In the genomic region with DNA sequence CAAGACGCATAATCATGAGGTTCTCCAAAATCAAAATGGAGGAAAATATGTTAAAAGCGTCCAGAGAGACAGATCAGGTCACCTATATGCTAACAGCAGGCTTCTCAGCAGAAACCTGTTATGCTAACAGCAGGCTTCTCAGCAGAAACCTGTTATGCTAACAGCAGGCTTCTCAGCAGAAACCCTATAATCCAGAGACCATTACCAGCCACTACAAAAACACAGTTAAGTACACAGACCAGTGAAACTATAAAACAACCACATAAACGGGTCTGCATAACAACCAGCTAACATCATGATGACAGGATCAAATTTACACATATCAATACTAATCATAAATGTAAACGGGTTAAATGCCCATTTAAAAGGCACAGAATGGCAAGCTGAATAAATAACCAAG, we compare ENCODE assay signal across 16 cellular contexts.
DNase-seq lines count a peak whose midpoint lies in the region; ATAC-seq and TF ChIP-seq lines count a peak whose summit lies in the region.
"Had no signal": no experiment of that assay in that cellular context is flagged by ENCODE, and none has a peak within 500 bp of the region (broad histone marks: within the 10 kb centered on the region; RNA-seq: fewer than 3 reads in every experiment).

No MANE protein-coding gene starts in this region.

- DNase-seq in HEK293T (ENCODE audit: extremely low spot score) (peak; percentile 4), NCI-H2081 (lab: John Stamatoyannopoulos, UW) (peak; percentile 81 to 96), NCI-H69 (lab: John Stamatoyannopoulos, UW) (peak; percentile 88), glutamatergic neuron (no peak), HFFc6 (no peak), GM10266 (ENCODE audit: extremely low spot score) (no peak)
- DNase-seq: ACHN; activated naive CD4-positive, alpha-beta T cell; activated T-cell treated with anti-CD3 and anti-CD28 coated beads, Interleukin-2, amount 50 U/mL, for 48 hours; NCI-H187; pancreas; substantia nigra had no signal

- H3K9me3 Mint-ChIP-seq in glutamatergic neuron (ENCODE audit: unreplicated experiment) (peaks cover 7% of the 10 kb centered on the region), HFFc6 (peaks cover 40% of the 10 kb centered on the region)

- POLR2A ChIA-PET in HEK293T (lab: Yijun Ruan, JAX), result no interaction called here

- H3K36me3 Mint-ChIP-seq in glutamatergic neuron (ENCODE audit: unreplicated experiment), result no peaks in the 10 kb centered on the region
- no peaks in the 10 kb centered on the region for H3K36me3 Mint-ChIP-seq in HFFc6 (ENCODE audit: low read depth)
- H3K36me3 Mint-ChIP-seq: brain, IgD-negative memory B cell had no signal

- ATAC-seq in GM19351 (IDR thresholded peaks at IDR 0.05; ENCODE audit: unreplicated experiment), result no peak
- ATAC-seq: natural killer cell treated with Interleukin-12 subunit alpha and Interleukin-12 subunit beta and Interleukin-15 and Interleukin-18, amount 100 ng/mL, for 72 hours; pancreas had no signal

- H3K4me3 Mint-ChIP-seq in glutamatergic neuron (ENCODE audit: unreplicated experiment) (no peak overlapping the region), HFFc6 (no peak overlapping the region)
- H3K4me3 Mint-ChIP-seq: brain; IgD-negative memory B cell; natural killer cell treated with Interleukin-12 subunit alpha and Interleukin-12 subunit beta and Interleukin-15 and Interleukin-18, amount 100 ng/mL, for 72 hours had no signal

- TF ChIP-seq CTCF in glutamatergic neuron (IDR thresholded peaks at IDR 0.05; ENCODE audit: partially characterized antibody, unreplicated experiment), result no peak
- TF ChIP-seq CTCF in HFFc6 (IDR thresholded peaks at IDR 0.05), result no peak
- TF ChIP-seq CTCF in GM10266 (IDR thresholded peaks at IDR 0.05; ENCODE audit: control insufficient read depth, insufficient read depth, low read depth, missing control alignments), result no peak

- H3K27me3 Mint-ChIP-seq in glutamatergic neuron (ENCODE audit: unreplicated experiment), result no peaks in the 10 kb centered on the region
- H3K27me3 Mint-ChIP-seq in HFFc6 (ENCODE audit: insufficient read depth), result peaks cover 2% of the 10 kb centered on the region; the same call in 1 of the 2 replicates
- H3K27me3 Mint-ChIP-seq: IgD-negative memory B cell; natural killer cell treated with Interleukin-12 subunit alpha and Interleukin-12 subunit beta and Interleukin-15 and Interleukin-18, amount 100 ng/mL, for 72 hours had no signal

- H3K4me1 Mint-ChIP-seq in glutamatergic neuron (ENCODE audit: low read depth, unreplicated experiment) (peaks cover 4% of the 10 kb centered on the region), HFFc6 (ENCODE audit: low read depth) (no peaks in the 10 kb centered on the region)
- H3K4me1 Mint-ChIP-seq: brain, IgD-negative memory B cell had no signal

- peak overlapping the region; percentile 49 for H3K27ac Mint-ChIP-seq in glutamatergic neuron (ENCODE audit: unreplicated experiment)
- no peak overlapping the region for H3K27ac Mint-ChIP-seq in HFFc6
- H3K27ac Mint-ChIP-seq: brain; IgD-negative memory B cell; natural killer cell treated with Interleukin-12 subunit alpha and Interleukin-12 subunit beta and Interleukin-15 and Interleukin-18, amount 100 ng/mL, for 72 hours had no signal

- CTCF ChIA-PET in HEK293T (lab: Yijun Ruan, JAX), result no interaction called here

TF ChIP-seq in HEK293T, 16 proteins besides CTCF, POLR2A, EP300 and RAD21:
- TF ChIP-seq LEF1 (IDR thresholded peaks at IDR 0.05; ENCODE audit: borderline replicate concordance) (no peak), ZNF384 (IDR thresholded peaks at IDR 0.05) (no peak), ELF4 (IDR thresholded peaks at IDR 0.05) (no peak), TARDBP (IDR thresholded peaks at IDR 0.05) (peak; percentile 32; the same call in 1 of the 2 replicates), FOXK2 (IDR thresholded peaks at IDR 0.05) (no peak), FOXA1 (IDR thresholded peaks at IDR 0.05) (peak; percentile 44; the same call in 1 of the 2 replicates), ARNT (IDR thresholded peaks at IDR 0.05) (peak; percentile 68; the same call in 1 of the 2 replicates), HDGF (IDR thresholded peaks at IDR 0.05; ENCODE audit: borderline replicate concordance) (no peak), BHLHE40 (IDR thresholded peaks at IDR 0.05; ENCODE audit: borderline replicate concordance) (no peak), L3MBTL2 (conservative IDR thresholded peaks at IDR 0.05) (no peak), NFRKB (IDR thresholded peaks at IDR 0.05) (no peak), FOXM1 (IDR thresholded peaks at IDR 0.05; ENCODE audit: borderline replicate concordance) (no peak), CTBP1 (IDR thresholded peaks at IDR 0.05; ENCODE audit: borderline replicate concordance) (peak; percentile 91), SUZ12 (IDR thresholded peaks at IDR 0.05) (no peak), SP1 (IDR thresholded peaks at IDR 0.05) (no peak)
- TF ChIP-seq, protein P1, sequence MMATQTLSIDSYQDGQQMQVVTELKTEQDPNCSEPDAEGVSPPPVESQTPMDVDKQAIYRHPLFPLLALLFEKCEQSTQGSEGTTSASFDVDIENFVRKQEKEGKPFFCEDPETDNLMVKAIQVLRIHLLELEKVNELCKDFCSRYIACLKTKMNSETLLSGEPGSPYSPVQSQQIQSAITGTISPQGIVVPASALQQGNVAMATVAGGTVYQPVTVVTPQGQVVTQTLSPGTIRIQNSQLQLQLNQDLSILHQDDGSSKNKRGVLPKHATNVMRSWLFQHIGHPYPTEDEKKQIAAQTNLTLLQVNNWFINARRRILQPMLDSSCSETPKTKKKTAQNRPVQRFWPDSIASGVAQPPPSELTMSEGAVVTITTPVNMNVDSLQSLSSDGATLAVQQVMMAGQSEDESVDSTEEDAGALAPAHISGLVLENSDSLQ (IDR thresholded peaks at IDR 0.05), result peak; percentile 78

Comparison
In these comparisons a context has a peak if more than half of its experiments do, and no peak if none do; other contexts are left out.
1. DNase-seq: peak in HEK293T (single experiment), NCI-H2081 (2 of 2) and NCI-H69 (single experiment); none in glutamatergic neuron (single experiment), HFFc6 (single experiment) and GM10266 (single experiment).